Comparison of ENCODE assay signal across 8 cellular contexts in genomic region chr5:14665110-14665822, GRCh38. TPM values are rescaled to one million over a fixed set of nuclear protein-coding genes. Genes with fewer than 3 reads are reported as not detected.
DNase-seq lines count a peak whose midpoint lies in the region; TF ChIP-seq lines count a peak whose summit lies in the region.

No MANE protein-coding gene starts in this region.

- H2AFZ ChIP-seq in fibroblast of lung (ENCODE audit: low read length): peak overlapping the region; percentile 12

- H3K27ac ChIP-seq in fibroblast of lung (ENCODE audit: insufficient read depth, low read length): peak overlapping the region; percentile 91

- peak overlapping the region; percentile 88 for H3K9ac ChIP-seq in fibroblast of lung (ENCODE audit: insufficient read depth, low read length)

- peaks cover 9% of the 10 kb centered on the region for H3K36me3 Mint-ChIP-seq in nephron (ENCODE audit: low read depth)

- H3K36me3 ChIP-seq in MG63 (peaks cover 28% of the 10 kb centered on the region), fibroblast of lung (ENCODE audit: control insufficient read depth, insufficient read depth, low read length) (no peaks in the 10 kb centered on the region)

- H3K79me2 ChIP-seq in fibroblast of lung (ENCODE audit: control insufficient read depth, insufficient read depth, low read length): peaks cover 61% of the 10 kb centered on the region

- TF ChIP-seq CTCF in fibroblast of lung (conservative IDR thresholded peaks at IDR 0.05 in 1 of 2, IDR thresholded peaks at IDR 0.05 in 1 of 2; ENCODE audit: low read depth in 1 of 2, low read length in 2 of 2): no peak
- no peak for TF ChIP-seq CTCF in nephron (IDR thresholded peaks at IDR 0.05; ENCODE audit: unreplicated experiment in 3 of 3)

- no peaks in the 10 kb centered on the region for H3K9me3 Mint-ChIP-seq in nephron

- H3K4me3 Mint-ChIP-seq in nephron: peak overlapping the region; percentile 93 to 98 (median 97)

- peak; percentile 78 for DNase-seq in activated effector memory CD4-positive, alpha-beta T cell treated with anti-CD3 and anti-CD28 coated beads, Interleukin-2, amount 50 U/mL, for 16 hours
- DNase-seq in activated effector memory CD4-positive, alpha-beta T cell treated with Interleukin-2 at 50 U/mL for 16 hours: no peak
- DNase-seq in MG63: peak; percentile 50
- DNase-seq in activated CD4-positive, alpha-beta T cell treated with anti-CD3 and anti-CD28 coated beads, Interleukin-2, amount 50 U/mL, for 48 hours: peak; percentile 32 to 46
- DNase-seq in fibroblast of lung (ENCODE audit: low read depth in 2 of 2): peak in 1 of 2 donors; percentile 23
- DNase-seq in NCI-H226: no peak
- DNase-seq in hepatic stellate cell (ENCODE audit: low spot score): no peak

- peak overlapping the region; percentile 93 for H3K4me3 ChIP-seq in MG63
- peak overlapping the region; percentile 51 to 91 (median 82) for H3K4me3 ChIP-seq in fibroblast of lung (replicated peaks in 1 of 4; ENCODE audit: control extremely low read depth in 1 of 4, insufficient read depth in 1 of 4, low read depth in 3 of 4, low read length in 4 of 4)

- H3K9me3 ChIP-seq in MG63: no peaks in the 10 kb centered on the region
- H3K9me3 ChIP-seq in fibroblast of lung (ENCODE audit: control insufficient read depth, insufficient read depth, low read depth, low read length): no peaks in the 10 kb centered on the region

- H3K27me3 ChIP-seq in MG63 (no peaks in the 10 kb centered on the region), fibroblast of lung (ENCODE audit: control insufficient read depth, insufficient read depth, low read length) (no peaks in the 10 kb centered on the region)

- H4K20me1 ChIP-seq in fibroblast of lung (ENCODE audit: control insufficient read depth, extremely low read depth, insufficient read depth, low read length): no peaks in the 10 kb centered on the region

- peak overlapping the region; percentile 75 for H3K4me2 ChIP-seq in fibroblast of lung (ENCODE audit: extremely low read depth, insufficient read depth, low read length)

- H3K27me3 Mint-ChIP-seq in nephron (ENCODE audit: low read depth): no peaks in the 10 kb centered on the region

- peaks cover 33% of the 10 kb centered on the region for H3K4me1 Mint-ChIP-seq in nephron

- peaks cover 12% of the 10 kb centered on the region for H3K4me1 ChIP-seq in fibroblast of lung (ENCODE audit: control insufficient read depth, extremely low read depth, insufficient read depth, low read length)

- H3K27ac Mint-ChIP-seq in nephron: peak overlapping the region; percentile 86 to 94 (median 88)

RNA-seq across cellular contexts. Expression of gene OTULIN, which starts 0.7 kb away (rescaled TPM):
- 19.1 and 71.5 TPM in 2 replicates for total RNA-seq in MG63 (2014; rRNA removed; shearing (Covaris generic); ENCODE audit: low replicate concordance)
- total RNA-seq in fibroblast of lung: 13.9 and 17.8 TPM in 2 replicates
- 9.8 and 12.2 TPM in 2 replicates for polyA plus RNA-seq in fibroblast of lung
- polyA plus RNA-seq in fibroblast of lung (2012): 8.4 and 9.2 TPM in 2 replicates
- 10.4 and 19.1 TPM in 2 replicates for polyA minus RNA-seq in fibroblast of lung (ENCODE audit: low replicate concordance)

Comparison
In these comparisons a context has a peak if more than half of its experiments do, and no peak if none do; other contexts are left out.
1. DNase-seq: peak in activated effector memory CD4-positive, alpha-beta T cell treated with anti-CD3 and anti-CD28 coated beads, Interleukin-2, amount 50 U/mL, for 16 hours (single experiment), MG63 (single experiment) and activated CD4-positive, alpha-beta T cell treated with anti-CD3 and anti-CD28 coated beads, Interleukin-2, amount 50 U/mL, for 48 hours (2 of 2); none in activated effector memory CD4-positive, alpha-beta T cell treated with Interleukin-2 at 50 U/mL for 16 hours (single experiment), NCI-H226 (single experiment) and hepatic stellate cell (single experiment).